Comparison of ENCODE assay signal across 8 cellular contexts in genomic region chr6:136585523-136585922, GRCh38. TPM values are rescaled to one million over a fixed set of nuclear protein-coding genes. Genes with fewer than 3 reads are reported as not detected.
DNase-seq lines count a peak whose midpoint lies in the region; ATAC-seq, FAIRE-seq and TF ChIP-seq lines count a peak whose summit lies in the region.
"Not testable (repeated sequence)": the region's sequence is repeated elsewhere in the genome, so short reads cannot be mapped to it uniquely, and the experiment has no call there.
"Had no signal": no experiment of that assay in that cellular context is flagged by ENCODE, and none has a peak within 500 bp of the region (broad histone marks: within the 10 kb centered on the region; RNA-seq: fewer than 3 reads in every experiment).

No MANE protein-coding gene starts in this region.

- TF ChIP-seq RAD21 in K562 (CRISPR knock-in tag; conservative IDR thresholded peaks at IDR 0.05 in 1 of 2, IDR thresholded peaks at IDR 0.05 in 1 of 2) = not testable (repeated sequence)

- WGBS in GM23248 (ENCODE audit: low coverage in 1 of 2, low lambda C conversion rate in 2 of 2, missing lambda C conversion rate in 2 of 2), 2 experiments = 92 to 97% methylated on average over 2 of the region's 2 CpGs
- WGBS in K562 (ENCODE audit: insufficient coverage, low coverage, missing lambda C conversion rate) = 65% methylated on average over 2 of the region's 2 CpGs
- WGBS in transverse colon (ENCODE audit: low coverage in 1 of 2), 2 donors = 95 to 100% methylated on average over 1 to 2 of the region's 2 CpGs

- in situ Hi-C loops in GM23248 (cut with MboI) = loop anchor here (10.0 kb wide), 1 partner anchor 209 kb away; the partner anchor contains the start of gene MAP3K5
- in situ Hi-C loops in K562 (cut with MboI) = not testable (repeated sequence)
- in situ Hi-C loops in transverse colon (cut with MboI; ENCODE audit: low pct_ligation_motif_present in 1 of 4, low pct_unique_long_range_greater_than_20kb in 1 of 4, low sequenced_read_pairs in 3 of 4) = loop anchor here in 1 of 4 donors (10.0 kb wide), 1 partner anchor 59 kb away; no protein-coding TSS in a partner anchor

- H3K9ac ChIP-seq in GM23248; K562 (ENCODE audit: insufficient read depth in 1 of 2, low read depth in 2 of 2, low read length in 2 of 2): not testable (repeated sequence)
- peak overlapping the region; percentile 74 for H3K9ac ChIP-seq in skeletal muscle satellite cell (ENCODE audit: low read depth, low read length)

- not testable (repeated sequence) for BruUV-seq in K562 (replicated peaks; lab: Mats Ljungman, UMichigan)

- not testable (repeated sequence) for ATAC-seq in K562

- peaks cover 21% of the 10 kb centered on the region for H3K4me1 ChIP-seq in GM23248 (ENCODE audit: insufficient read depth)
- not testable (repeated sequence) for H3K4me1 ChIP-seq in K562 (replicated peaks in 1 of 2; ENCODE audit: control insufficient read depth in 2 of 2, insufficient read depth in 2 of 2, low read length in 2 of 2)
- peaks cover 37% of the 10 kb centered on the region for H3K4me1 ChIP-seq in left ventricle myocardium inferior
- peaks cover 16% of the 10 kb centered on the region for H3K4me1 ChIP-seq in osteoblast (ENCODE audit: insufficient read depth, low read length)
- H3K4me1 ChIP-seq in skeletal muscle satellite cell (ENCODE audit: control insufficient read depth, insufficient read depth, low read length) = peaks cover 32% of the 10 kb centered on the region
- H3K4me1 ChIP-seq in transverse colon = peaks cover 0 to 12% (median 2%) of the 10 kb centered on the region in 4 donors

- not testable (repeated sequence) for TF ChIP-seq POLR2A in K562 (conservative IDR thresholded peaks at IDR 0.05); transverse colon (IDR thresholded peaks at IDR 0.05)

- H3K9me2 ChIP-seq in GM23248 (ENCODE audit: insufficient read depth) = not testable (repeated sequence)

- not testable (repeated sequence) for H3K4me2 ChIP-seq in GM23248 (ENCODE audit: unreplicated experiment); K562 (ENCODE audit: insufficient read depth, low read length); osteoblast (ENCODE audit: insufficient read depth, low read length); skeletal muscle satellite cell (ENCODE audit: low read length)

- POLR2A ChIA-PET in K562 (lab: Yijun Ruan, JAX) = not testable (repeated sequence)

- intact Hi-C loops in K562 (cut with micrococcal nuclease) (loop anchor here (10.0 kb wide), 1 partner anchor 339 kb away; the partner anchor contains the start of gene SLC35D3), left ventricle myocardium inferior (cut with micrococcal nuclease) (loop anchor here (10.0 kb wide), 1 partner anchor 209 kb away; the partner anchor contains the start of gene MAP3K5)
- intact Hi-C loops in transverse colon (cut with DNase I; ENCODE audit: low total_unique reads) = not testable (repeated sequence)

- H3K79me2 ChIP-seq in GM23248 (ENCODE audit: insufficient read depth); K562 (ENCODE audit: control insufficient read depth, insufficient read depth, low read length); osteoblast (ENCODE audit: insufficient read depth, low read length): not testable (repeated sequence)

- peaks cover 10% of the 10 kb centered on the region for H3F3A ChIP-seq in GM23248 (ENCODE audit: insufficient read depth)

- not testable (repeated sequence) for DNase-seq in GM23248; K562 (ENCODE audit: extremely low read depth in 1 of 4, low spot score in 3 of 4); coronary artery (ENCODE audit: low spot score); left ventricle myocardium inferior; osteoblast (ENCODE audit: insufficient read length, low spot score, missing footprints); transverse colon

- not testable (repeated sequence) for FAIRE-seq in K562 (lab: Jason Lieb, UNC)

- not testable (repeated sequence) for TF ChIP-seq CTCF in K562 (IDR thresholded peaks at IDR 0.05 in 2 of 3, conservative IDR thresholded peaks at IDR 0.05 in 1 of 3; ENCODE audit: insufficient read depth in 2 of 3, low read depth in 1 of 3, low read length in 3 of 3); coronary artery (IDR thresholded peaks at IDR 0.05); left ventricle myocardium inferior (IDR thresholded peaks at IDR 0.05; ENCODE audit: borderline replicate concordance); osteoblast (IDR thresholded peaks at IDR 0.05; ENCODE audit: extremely low read depth, low read depth, low read length); transverse colon (IDR thresholded peaks at IDR 0.05)

- not testable (repeated sequence) for H2AFZ ChIP-seq in GM23248; K562 (ENCODE audit: low read depth, low read length); osteoblast (ENCODE audit: low read length)

- H3K36me3 ChIP-seq in GM23248 (ENCODE audit: low read depth); osteoblast (ENCODE audit: insufficient read depth, low read length); transverse colon: not testable (repeated sequence)
- H3K36me3 ChIP-seq in K562 (ENCODE audit: control insufficient read depth, insufficient read depth, low read length) (peaks cover 39% of the 10 kb centered on the region; the same call in 2 of the 3 replicates), left ventricle myocardium inferior (peaks cover 37% of the 10 kb centered on the region), skeletal muscle satellite cell (ENCODE audit: insufficient read depth, low read length) (peaks cover 47% of the 10 kb centered on the region)

- H4K20me1 ChIP-seq in GM23248 (ENCODE audit: insufficient read depth); K562 (replicated peaks; ENCODE audit: control insufficient read depth, insufficient read depth, low read length); osteoblast (ENCODE audit: insufficient read depth, low read length): not testable (repeated sequence)

- not testable (repeated sequence) for H3K27me3 ChIP-seq in GM23248 (replicated peaks; ENCODE audit: insufficient read depth); K562 (ENCODE audit: control insufficient read depth in 2 of 2, insufficient read depth in 2 of 2, low read length in 2 of 2); left ventricle myocardium inferior (ENCODE audit: low read depth); osteoblast (ENCODE audit: insufficient read depth, low read length); skeletal muscle satellite cell (ENCODE audit: control insufficient read depth, insufficient read depth, low read length); transverse colon

- H3K27ac ChIP-seq in GM23248 (peak overlapping the region; percentile 64), coronary artery (peak overlapping the region; percentile 77 to 78), left ventricle myocardium inferior (replicated peaks) (peak overlapping the region; percentile 49), osteoblast (ENCODE audit: low read depth, low read length) (peak overlapping the region; percentile 75), transverse colon (peak overlapping the region in 3 of 4 donors; percentile 56 to 68 (median 63))
- H3K27ac ChIP-seq in K562 (ENCODE audit: extremely low read depth, low read depth, low read length) = not testable (repeated sequence)

- not testable (repeated sequence) for H3K9me1 ChIP-seq in K562 (ENCODE audit: control insufficient read depth, insufficient read depth, low read length)

- CTCF ChIA-PET in K562 (lab: Yijun Ruan, JAX; ENCODE audit: low intra/inter-chr PET ratio) = not testable (repeated sequence)

- TF ChIP-seq EP300 in K562 (IDR thresholded peaks at IDR 0.05; ENCODE audit: low read length); transverse colon (IDR thresholded peaks at IDR 0.05; ENCODE audit: low read depth): not testable (repeated sequence)

- not testable (repeated sequence) for H3K9me3 ChIP-seq in GM23248 (ENCODE audit: low read depth); K562 (replicated peaks; ENCODE audit: control insufficient read depth, insufficient read depth, low read depth, low read length); left ventricle myocardium inferior (replicated peaks); osteoblast (ENCODE audit: low read depth, low read length); skeletal muscle satellite cell (replicated peaks; ENCODE audit: low read length); transverse colon

- H3K4me3 ChIP-seq in GM23248; K562; coronary artery; left ventricle myocardium inferior; osteoblast (ENCODE audit: insufficient read depth, low read length); skeletal muscle satellite cell (ENCODE audit: low read length); transverse colon: not testable (repeated sequence)

RNA-seq across cellular contexts. Expression of gene MAP7, which starts 35.3 kb away (rescaled TPM):
- total RNA-seq in GM23248 (2014; rRNA removed; shearing (Covaris generic)) = 0.76 and 1.9 TPM in 2 replicates
- polyA plus RNA-seq in GM23248 (2016; fragmentation: Nextera tagmentation; extraction: Ambion mirVana) = 0.79 TPM in 2 replicates
- total RNA-seq in K562 (2011; cell fraction: chromatin; rRNA removed; ENCODE audit: low replicate concordance) = 0.67 and 1.5 TPM in 2 replicates
- total RNA-seq in K562 (2011; cell fraction: nucleolus; rRNA removed) = 0.50 and 0.53 TPM in 2 replicates
- 0.88 and 0.99 TPM in 2 replicates for total RNA-seq in K562 (2011; cell fraction: nucleoplasm; rRNA removed)
- total RNA-seq in K562 (2014; rRNA removed) = 6.6 and 7.5 TPM in 2 replicates
- total RNA-seq in K562 (2014; rRNA removed; fragmentation: Illumina TruSeq; extraction: Trizol) = 3.9 and 4.2 TPM in 2 replicates
- 7.6 and 7.7 TPM in 2 replicates for total RNA-seq in K562 (2015; rRNA removed; fragmentation: Illumina TruSeq; extraction: Trizol)
- 6.1 and 7.4 TPM in 2 replicates for total RNA-seq in K562 (2021)
- polyA plus RNA-seq in K562 (2011; rRNA removed) = 1.0 and 1.3 TPM in 2 replicates
- 0.59 and 0.78 TPM in 2 replicates for polyA plus RNA-seq in K562 (2011; cell fraction: cytosol; rRNA removed)
- 0.93 and 1.6 TPM in 2 replicates for polyA plus RNA-seq in K562 (2011; cell fraction: nucleus; rRNA removed)
- 9.3 and 9.7 TPM in 2 replicates for polyA plus RNA-seq in K562 (2012)
- 6.7 and 6.9 TPM in 2 replicates for polyA plus RNA-seq in K562 (2014; fragmentation: Illumina TruSeq; extraction: Trizol)
- 1 to 10 TPM in 1 of 2 experiments, under 1 TPM in 1; 0.76 to 1.1 TPM for polyA plus RNA-seq in K562 (2014; fragmentation: Nextera tagmentation; extraction: Ambion mirVana)
- polyA plus RNA-seq in K562 (2014; rRNA removed) = 3.9 and 4.4 TPM in 2 replicates
- 0.78 and 1.2 TPM in 2 replicates for polyA minus RNA-seq in K562 (2011; rRNA and poly(A)+ RNA removed)
- polyA minus RNA-seq in K562 (2011; cell fraction: cytosol; rRNA and poly(A)+ RNA removed) = 1.5 and 1.6 TPM in 2 replicates
- polyA minus RNA-seq in K562 (2011; cell fraction: nucleus; rRNA and poly(A)+ RNA removed) = 0.67 TPM in 2 replicates
- total RNA-seq in left ventricle myocardium inferior = 3.1 TPM
- 1.4 and 1.8 TPM in 2 replicates for total RNA-seq in osteoblast
- 0.22 and 0.25 TPM in 2 replicates for total RNA-seq in skeletal muscle satellite cell (2012; rRNA removed)
- 10 to 100 TPM; 40.6 to 61.3 (median 46.6) TPM for total RNA-seq in transverse colon
- total RNA-seq: G401 had no signal

Comparison
In these comparisons a context has a peak if more than half of its experiments do, and no peak if none do; other contexts are left out.
1. RNA of gene MAP7, which starts 35.3 kb away (total RNA-seq): 40.6 to 61.3 TPM in transverse colon; 0.50 to 7.7 TPM in K562, 3.1 TPM in left ventricle myocardium inferior (single experiment), 1.4 to 1.8 TPM in osteoblast and 0.76 to 1.9 TPM in GM23248; every median in the first group is over 4 times any median in the second.